In the genomic region with DNA sequence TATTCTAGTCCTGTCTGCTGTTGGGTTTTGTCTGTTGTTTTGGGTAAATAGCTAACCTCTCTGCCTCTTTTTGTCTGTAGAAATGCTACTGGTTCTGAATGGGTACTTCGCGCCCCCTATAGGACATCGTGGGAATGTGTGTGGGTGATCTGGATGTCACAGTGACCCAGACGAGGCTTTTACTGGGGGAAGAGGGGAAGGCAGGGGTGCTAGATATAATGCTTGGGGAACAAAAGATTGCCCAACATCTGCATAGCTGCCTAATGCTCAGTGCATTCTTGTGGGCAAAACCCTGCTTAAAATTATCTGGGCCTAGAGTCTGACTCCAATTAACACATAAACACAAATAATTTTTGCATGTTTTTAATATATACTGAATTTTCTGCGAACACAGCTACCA, we compare ENCODE assay signal across 8 cellular contexts. TPM values are rescaled to one million over a fixed set of nuclear protein-coding genes. Genes with fewer than 3 reads are reported as not detected.
A peak's percentile ranks its signal among the peaks of the same experiment; 100 is the strongest.
DNase-seq lines count a peak whose midpoint lies in the region; ATAC-seq, FAIRE-seq and TF ChIP-seq lines count a peak whose summit lies in the region.

No MANE protein-coding gene starts in this region.

- no peak overlapping the region for H3K4me3 Mint-ChIP-seq in activated T-cell treated with anti-CD3 and anti-CD28 coated beads, Interleukin-2, amount 50 U/mL, for 4 hours

- no peaks in the 10 kb centered on the region for H3K36me3 ChIP-seq in BJ (ENCODE audit: control insufficient read depth, insufficient read depth, low read length)
- H3K36me3 ChIP-seq in parathyroid adenoma (ENCODE audit: control insufficient read depth, insufficient read depth, low read length), result no peaks in the 10 kb centered on the region
- H3K36me3 ChIP-seq in upper lobe of left lung, result no peaks in the 10 kb centered on the region

- H3K27ac ChIP-seq in parathyroid adenoma (no peak overlapping the region), upper lobe of left lung (no peak overlapping the region)

- H3K9me3 ChIP-seq in parathyroid adenoma (ENCODE audit: control insufficient read depth, low read length) (no peaks in the 10 kb centered on the region), upper lobe of left lung (no peaks in the 10 kb centered on the region)

- no peak overlapping the region for H3K4me3 ChIP-seq in BJ (ENCODE audit: low read depth, low read length)
- H3K4me3 ChIP-seq in parathyroid adenoma (ENCODE audit: low read depth, low read length), result no peak overlapping the region
- H3K4me3 ChIP-seq in upper lobe of left lung, result no peak overlapping the region

- H3K36me3 Mint-ChIP-seq in activated T-cell treated with anti-CD3 and anti-CD28 coated beads, Interleukin-2, amount 50 U/mL, for 4 hours (ENCODE audit: insufficient read depth), result no peaks in the 10 kb centered on the region

- no peak overlapping the region for H3K4me2 ChIP-seq in parathyroid adenoma (ENCODE audit: low read length)

- H3K27me3 ChIP-seq in BJ (ENCODE audit: control insufficient read depth, insufficient read depth, low read length) (no peaks in the 10 kb centered on the region), parathyroid adenoma (ENCODE audit: control insufficient read depth, insufficient read depth, low read length) (no peaks in the 10 kb centered on the region), upper lobe of left lung (no peaks in the 10 kb centered on the region)

- no peak for TF ChIP-seq POLR2A in upper lobe of left lung (IDR thresholded peaks at IDR 0.05)

- peak; percentile 84 for TF ChIP-seq RAD21 in Ishikawa (IDR thresholded peaks at IDR 0.05; ENCODE audit: low read depth)

- TF ChIP-seq CTCF in BJ (IDR thresholded peaks at IDR 0.05; ENCODE audit: insufficient read depth, low read depth, low read length) (peak; percentile 90), parathyroid adenoma (IDR thresholded peaks at IDR 0.05) (peak; percentile 71), upper lobe of left lung (IDR thresholded peaks at IDR 0.05) (peak; percentile 61 to 84 (median 74))

- CTCF ChIA-PET in BJ (lab: Yijun Ruan, JAX), result interaction anchor here (0.6 to 8.7 kb wide), 37 partner anchors 9 to 1047 kb away, joined by 3 to 93 read pairs (median 4); no protein-coding TSS in a partner anchor

- H3K4me1 ChIP-seq in parathyroid adenoma (peaks cover 3% of the 10 kb centered on the region), upper lobe of left lung (peaks cover 40 to 73% (median 53%) of the 10 kb centered on the region in 4 donors)

- FAIRE-seq in RCC 7860 (lab: Jason Lieb, UNC), result no peak

- TF ChIP-seq EP300 in Ishikawa (IDR thresholded peaks at IDR 0.05; ENCODE audit: borderline replicate concordance) (no peak), upper lobe of left lung (IDR thresholded peaks at IDR 0.05) (no peak)

- no peaks in the 10 kb centered on the region for H3K79me2 ChIP-seq in parathyroid adenoma

- 19 to 24% methylated on average over 5 of the region's 5 CpGs for WGBS in upper lobe of left lung, 2 donors

- no peak overlapping the region for H2AFZ ChIP-seq in parathyroid adenoma

- no peaks in the 10 kb centered on the region for H3K9me3 Mint-ChIP-seq in activated T-cell treated with anti-CD3 and anti-CD28 coated beads, Interleukin-2, amount 50 U/mL, for 4 hours

- H3K27me3 Mint-ChIP-seq in activated T-cell treated with anti-CD3 and anti-CD28 coated beads, Interleukin-2, amount 50 U/mL, for 4 hours (ENCODE audit: low read depth), result no peaks in the 10 kb centered on the region

- DNase-seq in BJ (ENCODE audit: low read depth), result no peak
- peak; percentile 20 for DNase-seq in RCC 7860 (ENCODE audit: low spot score)
- DNase-seq in activated T-cell treated with anti-CD3 and anti-CD28 coated beads, Interleukin-2, amount 50 U/mL, for 4 hours, result peak; percentile 63
- DNase-seq in fibroblast of the conjunctiva (ENCODE audit: low read depth), result peak; percentile 65
- peak in 1 of 2 donors; percentile 75 for DNase-seq in upper lobe of left lung

- POLR2A ChIA-PET in BJ (lab: Charles Lee), result no interaction called here

- ATAC-seq in GM19395 (IDR thresholded peaks at IDR 0.05; ENCODE audit: unreplicated experiment) (peak; percentile 32), upper lobe of left lung (ENCODE audit: low FRiP score in 2 of 2) (peak; percentile 54 to 70)
- ATAC-seq in activated T-cell treated with anti-CD3 and anti-CD28 coated beads, Interleukin-2, amount 50 U/mL, for 4 hours, result peak; percentile 41 to 42

- H3K4me1 Mint-ChIP-seq in activated T-cell treated with anti-CD3 and anti-CD28 coated beads, Interleukin-2, amount 50 U/mL, for 4 hours (ENCODE audit: low read depth), result peaks cover 84% of the 10 kb centered on the region

- H3K9ac ChIP-seq in parathyroid adenoma, result no peak overlapping the region

TF ChIP-seq in Ishikawa, 13 proteins besides CTCF, POLR2A, EP300 and RAD21:
- TF ChIP-seq ZBTB7A (IDR thresholded peaks at IDR 0.05; ENCODE audit: low read depth) (no peak), TEAD4 (IDR thresholded peaks at IDR 0.05) (no peak), EGR1 (IDR thresholded peaks at IDR 0.05) (no peak), TAF1 (IDR thresholded peaks at IDR 0.05; ENCODE audit: low read depth) (no peak), CREB1 (IDR thresholded peaks at IDR 0.05; ENCODE audit: low read depth) (no peak)
- TF ChIP-seq, protein P1, sequence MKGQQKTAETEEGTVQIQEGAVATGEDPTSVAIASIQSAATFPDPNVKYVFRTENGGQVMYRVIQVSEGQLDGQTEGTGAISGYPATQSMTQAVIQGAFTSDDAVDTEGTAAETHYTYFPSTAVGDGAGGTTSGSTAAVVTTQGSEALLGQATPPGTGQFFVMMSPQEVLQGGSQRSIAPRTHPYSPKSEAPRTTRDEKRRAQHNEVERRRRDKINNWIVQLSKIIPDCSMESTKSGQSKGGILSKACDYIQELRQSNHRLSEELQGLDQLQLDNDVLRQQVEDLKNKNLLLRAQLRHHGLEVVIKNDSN (IDR thresholded peaks at IDR 0.05), result no peak
- TF ChIP-seq, protein P2, sequence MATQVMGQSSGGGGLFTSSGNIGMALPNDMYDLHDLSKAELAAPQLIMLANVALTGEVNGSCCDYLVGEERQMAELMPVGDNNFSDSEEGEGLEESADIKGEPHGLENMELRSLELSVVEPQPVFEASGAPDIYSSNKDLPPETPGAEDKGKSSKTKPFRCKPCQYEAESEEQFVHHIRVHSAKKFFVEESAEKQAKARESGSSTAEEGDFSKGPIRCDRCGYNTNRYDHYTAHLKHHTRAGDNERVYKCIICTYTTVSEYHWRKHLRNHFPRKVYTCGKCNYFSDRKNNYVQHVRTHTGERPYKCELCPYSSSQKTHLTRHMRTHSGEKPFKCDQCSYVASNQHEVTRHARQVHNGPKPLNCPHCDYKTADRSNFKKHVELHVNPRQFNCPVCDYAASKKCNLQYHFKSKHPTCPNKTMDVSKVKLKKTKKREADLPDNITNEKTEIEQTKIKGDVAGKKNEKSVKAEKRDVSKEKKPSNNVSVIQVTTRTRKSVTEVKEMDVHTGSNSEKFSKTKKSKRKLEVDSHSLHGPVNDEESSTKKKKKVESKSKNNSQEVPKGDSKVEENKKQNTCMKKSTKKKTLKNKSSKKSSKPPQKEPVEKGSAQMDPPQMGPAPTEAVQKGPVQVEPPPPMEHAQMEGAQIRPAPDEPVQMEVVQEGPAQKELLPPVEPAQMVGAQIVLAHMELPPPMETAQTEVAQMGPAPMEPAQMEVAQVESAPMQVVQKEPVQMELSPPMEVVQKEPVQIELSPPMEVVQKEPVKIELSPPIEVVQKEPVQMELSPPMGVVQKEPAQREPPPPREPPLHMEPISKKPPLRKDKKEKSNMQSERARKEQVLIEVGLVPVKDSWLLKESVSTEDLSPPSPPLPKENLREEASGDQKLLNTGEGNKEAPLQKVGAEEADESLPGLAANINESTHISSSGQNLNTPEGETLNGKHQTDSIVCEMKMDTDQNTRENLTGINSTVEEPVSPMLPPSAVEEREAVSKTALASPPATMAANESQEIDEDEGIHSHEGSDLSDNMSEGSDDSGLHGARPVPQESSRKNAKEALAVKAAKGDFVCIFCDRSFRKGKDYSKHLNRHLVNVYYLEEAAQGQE (IDR thresholded peaks at IDR 0.05; ENCODE audit: low read depth), result no peak
- TF ChIP-seq, protein P3, sequence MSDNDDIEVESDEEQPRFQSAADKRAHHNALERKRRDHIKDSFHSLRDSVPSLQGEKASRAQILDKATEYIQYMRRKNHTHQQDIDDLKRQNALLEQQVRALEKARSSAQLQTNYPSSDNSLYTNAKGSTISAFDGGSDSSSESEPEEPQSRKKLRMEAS (IDR thresholded peaks at IDR 0.05), result no peak

RNA-seq across cellular contexts. Expression of a gene that starts 57.7 kb away (rescaled TPM):
- polyA plus RNA-seq in BJ (2011; rRNA removed), result 6.1 and 6.4 TPM in 2 replicates
- polyA minus RNA-seq in BJ (2011; rRNA and poly(A)+ RNA removed), result 5.9 and 6.9 TPM in 2 replicates
- 10 to 100 TPM in 2 of 3 donors, 1 to 10 TPM in 1; 8.8 to 15.5 (median 14.0) TPM for total RNA-seq in activated T-cell treated with anti-CD3 and anti-CD28 coated beads, Interleukin-2, amount 50 U/mL, for 4 hours
- 10 to 100 TPM; 16.1 to 57.6 (median 35.7) TPM for total RNA-seq in upper lobe of left lung
